9 cellular contexts compared by ENCODE assay signal in the genomic region with DNA sequence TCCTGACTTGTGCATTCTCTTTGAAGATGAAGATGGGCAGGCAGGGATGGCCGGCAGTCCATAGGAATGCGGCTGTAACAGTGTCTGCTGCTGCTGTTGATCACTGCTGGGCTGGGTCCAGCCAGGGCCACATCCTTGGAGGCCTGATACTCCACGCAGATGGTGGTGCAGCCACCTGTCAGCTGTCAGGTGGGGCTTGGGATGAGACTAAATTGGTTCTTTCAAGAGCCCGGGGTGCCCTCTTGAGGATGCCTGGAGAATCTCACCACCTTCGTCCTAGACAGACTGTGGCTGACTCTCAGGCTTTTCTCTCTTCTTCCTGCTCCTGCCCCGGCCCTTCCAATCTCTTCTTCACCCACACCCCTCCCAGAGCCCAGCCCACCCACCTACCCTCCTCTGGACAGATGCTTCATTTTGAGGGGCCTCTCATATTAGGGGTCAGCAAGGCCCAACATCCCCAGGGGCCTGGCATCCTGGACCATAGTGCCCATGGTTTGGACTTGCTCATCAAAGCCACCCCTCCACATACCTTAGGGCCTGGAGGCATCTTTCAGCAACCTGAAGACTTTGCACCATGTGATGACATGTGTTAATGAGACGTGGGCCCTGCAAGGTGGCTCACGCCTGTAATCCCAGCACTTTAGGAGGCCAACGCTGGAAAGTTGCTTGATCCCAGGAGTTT. TPM values are rescaled to one million over a fixed set of nuclear protein-coding genes. Genes with fewer than 3 reads are reported as not detected.
A peak's percentile ranks its signal among the peaks of the same experiment; 100 is the strongest.
DNase-seq lines count a peak whose midpoint lies in the region; ATAC-seq, FAIRE-seq and TF ChIP-seq lines count a peak whose summit lies in the region.
"Had no signal": no experiment of that assay in that cellular context is flagged by ENCODE, and none has a peak within 500 bp of the region (broad histone marks: within the 10 kb centered on the region; RNA-seq: fewer than 3 reads in every experiment).

No MANE protein-coding gene starts in this region.

- H3K79me2 ChIP-seq in GM12878 (ENCODE audit: control insufficient read depth, insufficient read depth, low read length), result no peaks in the 10 kb centered on the region

- H4K20me1 ChIP-seq in GM12878 (ENCODE audit: control insufficient read depth, insufficient read depth), result no peaks in the 10 kb centered on the region

- H3K27ac Mint-ChIP-seq in T-helper 17 cell, result no peak overlapping the region

- peaks cover 13% of the 10 kb centered on the region for H3K27me3 Mint-ChIP-seq in T-helper 17 cell

- RAD21 ChIA-PET in GM12878 (lab: Charles Lee; ENCODE audit: unreplicated experiment), result interaction anchor here (1.0 to 2.1 kb wide), 3 partner anchors 59 to 139 kb away, joined by 3 to 8 read pairs (median 8); no protein-coding TSS in a partner anchor

- peak; percentile 10 to 41 for DNase-seq in NCI-H446 (lab: John Stamatoyannopoulos, UW)
- no peak for DNase-seq in NCI-H446 treated with DMSO at 0.1 percent for 48 hours (lab: John Stamatoyannopoulos, UW)
- peak; percentile 7 for DNase-seq in NCI-H1417 treated with DMSO at 0.1 percent for 48 hours (lab: John Stamatoyannopoulos, UW)
- peak in 1 of 3 donors; percentile 43 for DNase-seq in T-helper 17 cell
- DNase-seq in GM12878 (ENCODE audit: low read depth, low spot score), result no peak
- peak in 1 of 2 donors; percentile 61 for DNase-seq in left colon
- DNase-seq in stimulated activated CD4-positive, alpha-beta T cell treated with anti-CD3 and anti-CD28 coated beads, TNF-alpha, amount 100 ng/mL, for 1 hour (ENCODE audit: low read depth in 3 of 3, low spot score in 1 of 3), result peak in 2 of 3 donors; percentile 10 to 37

- H2AFZ ChIP-seq in GM12878 (ENCODE audit: control insufficient read depth, low read depth, low read length), result no peak overlapping the region

- no peak for TF ChIP-seq EP300 in GM12878 (IDR thresholded peaks at IDR 0.05; ENCODE audit: borderline replicate concordance in 1 of 2, control insufficient read depth in 1 of 2, low read depth in 2 of 2, low read length in 2 of 2)

- intact Hi-C loops in GM12878 (cut with micrococcal nuclease; ENCODE audit: unreplicated experiment) (loop anchor here (1.0 to 2.0 kb wide), 3 partner anchors 26 to 138 kb away; no protein-coding TSS in a partner anchor), left colon (cut with DNase I, micrococcal nuclease) (no loop called here)

- no peaks in the 10 kb centered on the region for H3K27me3 ChIP-seq in GM12878 (replicated peaks in 1 of 2; ENCODE audit: control insufficient read depth in 2 of 2, insufficient read depth in 2 of 2, low read length in 1 of 2)

- no peak overlapping the region for H3K4me2 ChIP-seq in GM12878 (ENCODE audit: control insufficient read depth, insufficient read depth)

- peak; percentile 74 for TF ChIP-seq RAD21 in GM12878 (IDR thresholded peaks at IDR 0.05; ENCODE audit: insufficient read depth, low read depth, low read length)

- CTCF ChIA-PET in GM12878 (lab: Yijun Ruan, JAX), result interaction anchor here (0.6 to 2.1 kb wide), 16 partner anchors 12 to 216 kb away, joined by 3 to 17 read pairs (median 3); a partner anchor contains a TSS

- peak; percentile 69 to 83 (median 77) for TF ChIP-seq CTCF in GM12878 (IDR thresholded peaks at IDR 0.05 in 2 of 3, conservative IDR thresholded peaks at IDR 0.05 in 1 of 3; ENCODE audit: control insufficient read depth in 2 of 3, extremely low read depth in 1 of 3, insufficient read depth in 1 of 3, low read depth in 3 of 3, low read length in 3 of 3)

- no peak overlapping the region for H3K9ac ChIP-seq in GM12878 (ENCODE audit: control insufficient read depth, insufficient read depth, low read length)

- no TSS peak for BruUV-seq in GM12878 (replicated peaks; lab: Mats Ljungman, UMichigan)

- H3K4me3 ChIP-seq in GM12878, result no peak overlapping the region

- peak; percentile 99 for FAIRE-seq in GM12878 (lab: Jason Lieb, UNC)
- FAIRE-seq: A204.1 had no signal

- H3K4me1 ChIP-seq in GM12878 (ENCODE audit: control insufficient read depth, insufficient read depth, low read length), result no peaks in the 10 kb centered on the region

- H3K9me3 ChIP-seq in T-helper 17 cell (ENCODE audit: control insufficient read depth, low read length, poor library complexity, severe bottlenecking), result no peaks in the 10 kb centered on the region
- H3K9me3 ChIP-seq in GM12878 (replicated peaks; ENCODE audit: control insufficient read depth, insufficient read depth, low read length), result no peaks in the 10 kb centered on the region

- WGBS in GM12878 (ENCODE audit: insufficient coverage, insufficient replicate concordance, low lambda C conversion rate, missing lambda C conversion rate), result 11% methylated on average over 9 of the region's 9 CpGs

- peaks cover 2% of the 10 kb centered on the region for H3K36me3 Mint-ChIP-seq in T-helper 17 cell (ENCODE audit: low read depth)

- TF ChIP-seq POLR2A in GM12878 (IDR thresholded peaks at IDR 0.05; ENCODE audit: low read depth, low read length), result no peak

- H3K27ac ChIP-seq in GM12878 (ENCODE audit: control insufficient read depth, insufficient read depth), result no peak overlapping the region

- POLR2A ChIA-PET in GM12878 (lab: Charles Lee), result no interaction called here

- no peaks in the 10 kb centered on the region; a peak in 1 of 4 replicates for H3K36me3 ChIP-seq in GM12878 (ENCODE audit: control insufficient read depth in 2 of 2, insufficient read depth in 2 of 2, low read length in 1 of 2)

- peaks cover 2% of the 10 kb centered on the region for H3K4me1 Mint-ChIP-seq in T-helper 17 cell

- in situ Hi-C loops in GM12878 (cut with MboI), result loop anchor here (10.0 kb wide), 1 partner anchor 108 kb away; a partner anchor contains a TSS

- no peak overlapping the region for H3K4me3 Mint-ChIP-seq in T-helper 17 cell

- ATAC-seq in T-helper 17 cell (peak; percentile 90), GM12878 (peak; percentile 98), left colon (peak; percentile 85), GM19467 (IDR thresholded peaks at IDR 0.05; ENCODE audit: unreplicated experiment) (no peak)

- SMC1A ChIA-PET in GM12878 (lab: Charles Lee; ENCODE audit: uncharacterized antibody, unreplicated experiment), result interaction anchor here (1.2 to 1.9 kb wide), 3 partner anchors 137 to 150 kb away, joined by 3 to 8 read pairs (median 4); no protein-coding TSS in a partner anchor

RNA-seq across cellular contexts. Expression of a gene that starts 19.1 kb away (rescaled TPM):
- total RNA-seq in T-helper 17 cell (10 to 100 TPM; 52.4 to 59.6 TPM), GM12878 (2014; rRNA removed) (8.4 and 9.9 TPM in 2 replicates), GM12878 (2014; rRNA removed; fragmentation: Illumina TruSeq; extraction: Trizol) (4.0 and 5.7 TPM in 2 replicates), GM12878 (2021) (14.2 and 16.1 TPM in 2 replicates), left colon (10 to 100 TPM; 58.9 to 87.0 TPM)
- total RNA-seq in GM12878 (2013; cell fraction: nucleolus; rRNA removed), result 63.2 and 64.3 TPM in 2 replicates
- 3.9 TPM for polyA plus RNA-seq in GM12878 (2011; ENCODE audit: low read depth)
- polyA plus RNA-seq in GM12878 (2011; rRNA removed) (4.7 and 9.9 TPM in 2 replicates), GM12878 (2014; fragmentation: Illumina TruSeq; extraction: Trizol) (2.4 and 5.3 TPM in 2 replicates), GM12878 (2014; fragmentation: Nextera tagmentation; extraction: Ambion mirVana) (under 1 TPM; 0.50 to 0.82 TPM), GM12878 (2014; rRNA removed) (14.0 and 18.4 TPM in 2 replicates), GM12878 (2016; fragmentation: Nextera tagmentation; extraction: Ambion mirVana) (1 to 10 TPM; 6.3 to 7.2 TPM)
- polyA plus RNA-seq in GM12878 (2011; cell fraction: cytosol; rRNA removed), result 7.8 and 11.8 TPM in 2 replicates
- polyA plus RNA-seq in GM12878 (2011; cell fraction: nucleus; rRNA removed), result 205 and 247 TPM in 2 replicates
- polyA plus RNA-seq in GM12878 (2012), result 12.7 and 12.9 TPM in 2 replicates
- 9.4 and 19.1 TPM in 2 replicates for polyA minus RNA-seq in GM12878 (2011; rRNA and poly(A)+ RNA removed)
- 6.3 and 6.9 TPM in 2 replicates for polyA minus RNA-seq in GM12878 (2011; cell fraction: cytosol; rRNA and poly(A)+ RNA removed)
- polyA minus RNA-seq in GM12878 (2011; cell fraction: nucleus; rRNA and poly(A)+ RNA removed), result 46.7 and 51.1 TPM in 2 replicates

RNA-seq across cellular contexts. Expression of a gene that starts 28.9 kb away (rescaled TPM):
- total RNA-seq in T-helper 17 cell (10 to 100 TPM; 82.3 to 90.2 TPM), GM12878 (2014; rRNA removed) (56.6 and 56.9 TPM in 2 replicates), GM12878 (2014; rRNA removed; fragmentation: Illumina TruSeq; extraction: Trizol) (32.7 and 35.6 TPM in 2 replicates), GM12878 (2021) (44.6 and 44.8 TPM in 2 replicates), left colon (10 to 100 TPM; 31.5 to 37.5 TPM)
- total RNA-seq in GM12878 (2013; cell fraction: nucleolus; rRNA removed), result 16.1 and 17.5 TPM in 2 replicates
- 31.9 TPM for polyA plus RNA-seq in GM12878 (2011; ENCODE audit: low read depth)
- polyA plus RNA-seq in GM12878 (2011; rRNA removed) (37.1 and 61.9 TPM in 2 replicates), GM12878 (2014; fragmentation: Illumina TruSeq; extraction: Trizol) (22.4 and 48.3 TPM in 2 replicates), GM12878 (2014; fragmentation: Nextera tagmentation; extraction: Ambion mirVana) (10 to 100 TPM; 18.9 to 22.3 TPM), GM12878 (2014; rRNA removed) (46.1 and 50.7 TPM in 2 replicates), GM12878 (2016; fragmentation: Nextera tagmentation; extraction: Ambion mirVana) (10 to 100 TPM; 46.3 to 49.1 TPM)
- polyA plus RNA-seq in GM12878 (2011; cell fraction: cytosol; rRNA removed), result 90.0 and 112 TPM in 2 replicates
- polyA plus RNA-seq in GM12878 (2011; cell fraction: nucleus; rRNA removed), result 48.9 and 49.8 TPM in 2 replicates
- 40.6 and 55.5 TPM in 2 replicates for polyA plus RNA-seq in GM12878 (2012)
- polyA minus RNA-seq in GM12878 (2011; rRNA and poly(A)+ RNA removed), result 81.3 and 114 TPM in 2 replicates
- polyA minus RNA-seq in GM12878 (2011; cell fraction: cytosol; rRNA and poly(A)+ RNA removed), result 28.9 and 35.2 TPM in 2 replicates
- 13.5 and 24.3 TPM in 2 replicates for polyA minus RNA-seq in GM12878 (2011; cell fraction: nucleus; rRNA and poly(A)+ RNA removed)

RNA-seq across cellular contexts. Expression of a gene that starts 29.0 kb away (rescaled TPM):
- total RNA-seq in T-helper 17 cell, result under 1 TPM; 0.90 to 0.99 TPM
- not detected in 2 replicates for total RNA-seq in GM12878 (2013; cell fraction: nucleolus; rRNA removed)
- 0.16 and 0.23 TPM in 2 replicates for total RNA-seq in GM12878 (2014; rRNA removed)
- 0.22 and 0.37 TPM in 2 replicates for total RNA-seq in GM12878 (2014; rRNA removed; fragmentation: Illumina TruSeq; extraction: Trizol)
- 0.38 and 0.53 TPM in 2 replicates for total RNA-seq in GM12878 (2021)
- polyA plus RNA-seq in GM12878 (2011; ENCODE audit: low read depth), result 0.42 TPM
- polyA plus RNA-seq in GM12878 (2011; rRNA removed), result 0.35 and 0.39 TPM in 2 replicates
- 0.28 and 0.45 TPM in 2 replicates for polyA plus RNA-seq in GM12878 (2011; cell fraction: cytosol; rRNA removed)
- polyA plus RNA-seq in GM12878 (2011; cell fraction: nucleus; rRNA removed), result 0.67 and 0.89 TPM in 2 replicates
- polyA plus RNA-seq in GM12878 (2012), result 0.34 and 0.35 TPM in 2 replicates
- 1.0 and 2.8 TPM in 2 replicates for polyA plus RNA-seq in GM12878 (2014; fragmentation: Illumina TruSeq; extraction: Trizol)
- under 1 TPM in 1 of 2 experiments, not detected in 1; 0.15 TPM for polyA plus RNA-seq in GM12878 (2014; fragmentation: Nextera tagmentation; extraction: Ambion mirVana)
- polyA plus RNA-seq in GM12878 (2014; rRNA removed), result 0.29 and 0.72 TPM in 2 replicates
- polyA plus RNA-seq in GM12878 (2016; fragmentation: Nextera tagmentation; extraction: Ambion mirVana), result 1 to 10 TPM; 1.7 to 1.8 TPM
- 0.31 and 0.37 TPM in 2 replicates for polyA minus RNA-seq in GM12878 (2011; rRNA and poly(A)+ RNA removed)
- polyA minus RNA-seq in GM12878 (2011; cell fraction: cytosol; rRNA and poly(A)+ RNA removed), result not detected in 2 replicates
- 0.48 TPM in 1 of 2 replicates, not detected in the other for polyA minus RNA-seq in GM12878 (2011; cell fraction: nucleus; rRNA and poly(A)+ RNA removed)
- under 1 TPM in 1 of 2 donors, not detected in 1; 0.42 TPM for total RNA-seq in left colon

RNA-seq across cellular contexts. Expression of a gene that starts 38.6 kb away (rescaled TPM):
- total RNA-seq in T-helper 17 cell (10 to 100 TPM; 21.4 to 27.1 TPM), GM12878 (2014; rRNA removed) (33.3 and 39.3 TPM in 2 replicates), GM12878 (2014; rRNA removed; fragmentation: Illumina TruSeq; extraction: Trizol) (13.5 TPM in 2 replicates), GM12878 (2021) (28.9 and 30.5 TPM in 2 replicates), left colon (10 to 100 TPM; 51.0 to 53.7 TPM)
- 53.1 and 65.3 TPM in 2 replicates for total RNA-seq in GM12878 (2013; cell fraction: nucleolus; rRNA removed)
- polyA plus RNA-seq in GM12878 (2011; ENCODE audit: low read depth), result 12.7 TPM
- polyA plus RNA-seq in GM12878 (2011; rRNA removed) (9.7 and 15.4 TPM in 2 replicates), GM12878 (2014; fragmentation: Illumina TruSeq; extraction: Trizol) (3.0 and 10.8 TPM in 2 replicates), GM12878 (2014; fragmentation: Nextera tagmentation; extraction: Ambion mirVana) (1 to 10 TPM in 1 of 2 experiments, under 1 TPM in 1; 0.34 to 1.9 TPM), GM12878 (2014; rRNA removed) (32.7 and 33.4 TPM in 2 replicates), GM12878 (2016; fragmentation: Nextera tagmentation; extraction: Ambion mirVana) (10 to 100 TPM; 24.8 to 29.9 TPM)
- 28.5 and 36.7 TPM in 2 replicates for polyA plus RNA-seq in GM12878 (2011; cell fraction: cytosol; rRNA removed)
- polyA plus RNA-seq in GM12878 (2011; cell fraction: nucleus; rRNA removed), result 140 and 158 TPM in 2 replicates
- 28.3 and 28.5 TPM in 2 replicates for polyA plus RNA-seq in GM12878 (2012)
- 9.4 and 24.8 TPM in 2 replicates for polyA minus RNA-seq in GM12878 (2011; rRNA and poly(A)+ RNA removed)
- polyA minus RNA-seq in GM12878 (2011; cell fraction: cytosol; rRNA and poly(A)+ RNA removed), result 8.5 and 8.6 TPM in 2 replicates
- polyA minus RNA-seq in GM12878 (2011; cell fraction: nucleus; rRNA and poly(A)+ RNA removed), result 31.2 and 38.5 TPM in 2 replicates

RNA-seq across cellular contexts. Expression of a gene that starts 48.5 kb away (rescaled TPM):
- under 1 TPM; 0.20 to 0.21 TPM for total RNA-seq in T-helper 17 cell
- 0.21 and 0.34 TPM in 2 replicates for total RNA-seq in GM12878 (2013; cell fraction: nucleolus; rRNA removed)
- total RNA-seq in GM12878 (2014; rRNA removed), result not detected in 2 replicates
- total RNA-seq in GM12878 (2014; rRNA removed; fragmentation: Illumina TruSeq; extraction: Trizol), result 0.05 TPM in 1 of 2 replicates, not detected in the other
- 0.05 TPM in 1 of 2 replicates, not detected in the other for total RNA-seq in GM12878 (2021)
- not detected for polyA plus RNA-seq in GM12878 (2011; ENCODE audit: low read depth)
- 0.03 and 0.05 TPM in 2 replicates for polyA plus RNA-seq in GM12878 (2011; rRNA removed)
- 0.05 and 0.07 TPM in 2 replicates for polyA plus RNA-seq in GM12878 (2011; cell fraction: cytosol; rRNA removed)
- polyA plus RNA-seq in GM12878 (2011; cell fraction: nucleus; rRNA removed), result 0.12 TPM in 2 replicates
- polyA plus RNA-seq in GM12878 (2012), result 0.08 and 0.09 TPM in 2 replicates
- polyA plus RNA-seq in GM12878 (2014; fragmentation: Illumina TruSeq; extraction: Trizol), result not detected in 2 replicates
- polyA plus RNA-seq in GM12878 (2014; fragmentation: Nextera tagmentation; extraction: Ambion mirVana), result not detected
- polyA plus RNA-seq in GM12878 (2014; rRNA removed), result 0.06 TPM in 1 of 2 replicates, not detected in the other
- polyA plus RNA-seq in GM12878 (2016; fragmentation: Nextera tagmentation; extraction: Ambion mirVana), result under 1 TPM in 1 of 2 experiments, not detected in 1; 0.15 TPM
- polyA minus RNA-seq in GM12878 (2011; rRNA and poly(A)+ RNA removed), result 0.21 TPM in 1 of 2 replicates, not detected in the other
- not detected in 2 replicates for polyA minus RNA-seq in GM12878 (2011; cell fraction: cytosol; rRNA and poly(A)+ RNA removed)
- 0.12 and 0.19 TPM in 2 replicates for polyA minus RNA-seq in GM12878 (2011; cell fraction: nucleus; rRNA and poly(A)+ RNA removed)
- 10 to 100 TPM in 1 of 2 donors, 1 to 10 TPM in 1; 4.4 to 20.5 TPM for total RNA-seq in left colon

Comparison
In these comparisons a context has a peak if more than half of its experiments do, and no peak if none do; other contexts are left out.
1. DNase-seq: peak in NCI-H446 (2 of 2), NCI-H1417 treated with DMSO at 0.1 percent for 48 hours (single experiment) and stimulated activated CD4-positive, alpha-beta T cell treated with anti-CD3 and anti-CD28 coated beads, TNF-alpha, amount 100 ng/mL, for 1 hour (2 of 3); none in NCI-H446 treated with DMSO at 0.1 percent for 48 hours (single experiment) and GM12878 (single experiment).